ENCODE assay signal across 34 cellular contexts in the genomic region with DNA sequence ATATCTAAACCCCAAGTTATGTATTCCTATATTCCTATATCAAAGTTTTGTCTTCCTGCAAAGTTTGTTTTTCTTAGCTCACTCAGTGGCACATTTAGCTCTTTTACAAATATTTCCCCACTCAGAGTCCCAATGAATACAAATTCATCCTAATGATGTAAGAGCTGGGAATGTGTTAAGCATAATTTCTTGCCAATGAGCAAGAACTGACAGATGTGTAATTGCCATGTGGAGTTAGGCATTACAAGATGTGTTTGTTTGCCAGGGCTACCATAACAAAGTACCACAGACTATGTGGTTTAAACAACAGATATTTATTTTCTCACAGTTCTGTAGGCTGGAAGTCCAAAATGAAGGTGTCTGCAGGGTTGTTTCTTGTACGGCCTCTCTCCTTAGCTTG.
"Had no signal": no experiment of that assay in that cellular context is flagged by ENCODE, and none has a peak within 500 bp of the region (broad histone marks: within the 10 kb centered on the region; RNA-seq: fewer than 3 reads in every experiment).

No MANE protein-coding gene starts in this region.

- ATAC-seq: activated CD8-positive, alpha-beta memory T cell treated with anti-CD3 and anti-CD28 coated beads, Interleukin-2, amount 10 ng/mL, durations not matched to agents 7 days and 5 days; activated T-cell treated with anti-CD3 and anti-CD28 coated beads, Interleukin-2, amount 50 U/mL, for 72 hours; activated T-helper 17 cell treated with anti-CD3 and anti-CD28 coated beads, Interleukin-2, amount 50 U/mL, for 72 hours had no signal

- H3K4me1 ChIP-seq: ascending aorta, Peyer's patch had no signal

- H3K4me3 ChIP-seq: ascending aorta, Peyer's patch had no signal

- H3K27ac ChIP-seq: ascending aorta, Peyer's patch, WERI-Rb-1 had no signal

- H3K9me3 ChIP-seq: ascending aorta, Peyer's patch had no signal

- H3K36me3 ChIP-seq: ascending aorta, Peyer's patch, WERI-Rb-1 had no signal

- DNase-seq: activated CD4-positive, alpha-beta memory T cell treated with anti-CD3 and anti-CD28 coated beads, Interleukin-2, amount 10 ng/mL, durations not matched to agents 7 days and 5 days; activated CD4-positive, alpha-beta T cell treated with anti-CD3 and anti-CD28 coated beads for 1 hour; activated CD4-positive, alpha-beta T cell treated with anti-CD3 and anti-CD28 coated beads for 48 hours; activated CD4-positive, CD25-positive, alpha-beta regulatory T cell; activated CD8-positive, alpha-beta memory T cell treated with anti-CD3 and anti-CD28 coated beads for 24 hours; activated CD8-positive, alpha-beta memory T cell treated with anti-CD3 and anti-CD28 coated beads, Interleukin-2, amount 10 ng/mL, durations not matched to agents 7 days and 5 days; activated effector memory CD4-positive, alpha-beta T cell treated with anti-CD3 and anti-CD28 coated beads, Interleukin-2, amount 50 U/mL, for 16 hours; activated naive CD4-positive, alpha-beta T cell; activated naive CD4-positive, alpha-beta T cell treated with anti-CD3 and anti-CD28 coated beads, Interleukin-2, amount 50 U/mL, for 16 hours; activated naive CD8-positive, alpha-beta T cell treated with anti-CD3 and anti-CD28 coated beads for 36 hours; activated T-cell treated with anti-CD3 and anti-CD28 coated beads, Interleukin-2, amount 50 U/mL, for 1 hour; activated T-cell treated with anti-CD3 and anti-CD28 coated beads, Interleukin-2, amount 50 U/mL, for 72 hours; amygdala; caudate nucleus; cerebellar nuclear complex; KG1; MM.1S; NCI-H1092 treated with DMSO at 0.1 percent for 48 hours; NCI-H1417; NCI-H146; NCI-H187 treated with DMSO at 0.1 percent for 48 hours; NCI-H345; NCI-H526; NCI-H748 treated with DMSO at 0.1 percent for 48 hours; NK-92 treated with Interleukin-12 subunit alpha and Interleukin-12 subunit beta, amount 100 ng/mL, for 24 hours; Peyer's patch; Right ventricle myocardium superior; RPMI8226; T-helper 1 cell; T-helper 2 cell; T-helper 9 cell; WERI-Rb-1 had no signal

- H3K27me3 ChIP-seq: ascending aorta, Peyer's patch had no signal
